ENCODE assay signal across 14 cellular contexts in the genomic region with DNA sequence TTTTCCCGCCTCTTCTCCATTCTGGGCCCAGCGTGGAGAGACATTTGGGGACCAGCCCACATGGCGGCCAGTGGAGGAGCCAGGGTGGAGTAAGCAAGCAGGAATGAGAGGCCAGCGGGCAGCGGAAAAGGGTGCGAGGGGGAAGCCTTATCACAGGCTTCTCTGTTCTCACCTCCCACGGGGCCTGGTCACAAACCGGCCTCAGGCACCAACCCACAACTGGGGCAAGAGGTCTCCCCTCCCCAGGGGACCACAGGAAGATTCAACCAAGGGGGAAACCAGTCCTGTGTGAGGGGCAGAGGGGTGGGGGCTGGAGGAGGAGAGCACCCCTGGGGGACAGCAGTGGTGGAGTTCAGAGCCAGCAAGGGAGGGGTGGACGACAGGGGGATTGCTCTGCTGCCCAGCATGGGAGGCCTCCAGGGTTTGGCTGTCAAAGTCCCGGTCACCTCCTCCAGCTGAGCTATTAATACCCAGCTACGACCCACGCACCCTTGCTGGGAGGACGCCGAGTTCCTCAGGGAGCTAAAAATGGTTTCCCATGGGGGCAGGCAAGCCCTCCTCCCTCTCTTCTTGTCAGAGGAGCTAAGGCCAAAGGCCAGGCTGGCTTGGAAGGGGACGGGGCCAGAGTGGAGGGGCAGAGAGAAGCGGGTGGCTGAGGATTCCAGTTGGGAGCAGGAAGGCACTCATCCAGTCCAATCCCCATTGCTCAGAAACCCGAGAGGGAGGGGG. TPM values are rescaled to one million over a fixed set of nuclear protein-coding genes. Genes with fewer than 3 reads are reported as not detected.
DNase-seq lines count a peak whose midpoint lies in the region; ATAC-seq and TF ChIP-seq lines count a peak whose summit lies in the region.
"Had no signal": no experiment of that assay in that cellular context is flagged by ENCODE, and none has a peak within 500 bp of the region (broad histone marks: within the 10 kb centered on the region; RNA-seq: fewer than 3 reads in every experiment).

No MANE protein-coding gene starts in this region.

- no peak overlapping the region for H3K14ac ChIP-seq in mesenchymal stem cell (ENCODE audit: low read length in 2 of 2)

- peaks cover 17% of the 10 kb centered on the region for H3K4me1 Mint-ChIP-seq in T-helper 17 cell

- H3K23ac ChIP-seq in mesenchymal stem cell (ENCODE audit: low read length in 2 of 2), result no peak overlapping the region

- TF ChIP-seq POLR2A in testis (IDR thresholded peaks at IDR 0.05), result no peak

- no peak overlapping the region for H3K4me3 ChIP-seq in fibroblast of lung (replicated peaks in 1 of 4; ENCODE audit: control extremely low read depth in 1 of 4, insufficient read depth in 1 of 4, low read depth in 3 of 4, low read length in 4 of 4)
- H3K4me3 ChIP-seq in mesenchymal stem cell (ENCODE audit: insufficient read depth in 1 of 2, low read depth in 1 of 2, low read length in 2 of 2), result no peak overlapping the region
- no peak overlapping the region for H3K4me3 ChIP-seq in testis

- H3K27me3 Mint-ChIP-seq in T-helper 17 cell, result no peaks in the 10 kb centered on the region
- H3K27me3 Mint-ChIP-seq: naive B cell had no signal

- intact Hi-C loops in testis (cut with DNase I; ENCODE audit: low total_unique reads), result no loop called here

- peak overlapping the region; percentile 19 for H4K8ac ChIP-seq in mesenchymal stem cell (ENCODE audit: low read length)

- H3K27ac ChIP-seq in fibroblast of lung (ENCODE audit: insufficient read depth, low read length) (no peak overlapping the region), mesenchymal stem cell (ENCODE audit: low read length, poor library complexity, severe bottlenecking) (no peak overlapping the region), testis (peak overlapping the region; percentile 10 to 54)

- H2AFZ ChIP-seq in fibroblast of lung (ENCODE audit: low read length) (peak overlapping the region; percentile 56), mesenchymal stem cell (ENCODE audit: low read depth, low read length) (no peak overlapping the region)

- H3K9me3 ChIP-seq in T-helper 17 cell (ENCODE audit: control insufficient read depth, low read length, poor library complexity, severe bottlenecking) (no peaks in the 10 kb centered on the region), fibroblast of lung (ENCODE audit: control insufficient read depth, insufficient read depth, low read depth, low read length) (no peaks in the 10 kb centered on the region), mesenchymal stem cell (ENCODE audit: control insufficient read depth, low read length) (no peaks in the 10 kb centered on the region), testis (no peaks in the 10 kb centered on the region)

- H3K79me2 ChIP-seq in fibroblast of lung (ENCODE audit: control insufficient read depth, insufficient read depth, low read length), result no peaks in the 10 kb centered on the region

- H3K4ac ChIP-seq in mesenchymal stem cell (ENCODE audit: low read depth in 1 of 2, low read length in 2 of 2), result no peak overlapping the region

- H3K9ac ChIP-seq in fibroblast of lung (ENCODE audit: insufficient read depth, low read length), result no peak overlapping the region
- H3K9ac ChIP-seq in mesenchymal stem cell (ENCODE audit: low read length), result no peak overlapping the region

- in situ Hi-C loops in G401 (cut with HindIII; ENCODE audit: low sequenced_read_pairs), result no loop called here

- H2BK5ac ChIP-seq in mesenchymal stem cell (ENCODE audit: low read depth, low read length, poor library complexity, severe bottlenecking), result no peak overlapping the region

- no peak overlapping the region for H3K18ac ChIP-seq in mesenchymal stem cell (ENCODE audit: low read depth in 1 of 2, low read length in 2 of 2)

- no peak overlapping the region for H2AK5ac ChIP-seq in mesenchymal stem cell (ENCODE audit: low read length, severe bottlenecking)

- H3K27me3 ChIP-seq in fibroblast of lung (ENCODE audit: control insufficient read depth, insufficient read depth, low read length) (no peaks in the 10 kb centered on the region), mesenchymal stem cell (ENCODE audit: control insufficient read depth in 1 of 2, insufficient read depth in 1 of 2, low read length in 2 of 2) (no peaks in the 10 kb centered on the region), testis (no peaks in the 10 kb centered on the region)

- H4K91ac ChIP-seq in mesenchymal stem cell (ENCODE audit: low read length), result no peak overlapping the region

- H2BK15ac ChIP-seq in mesenchymal stem cell (ENCODE audit: low read depth, poor library complexity, severe bottlenecking), result no peak overlapping the region

- TF ChIP-seq CTCF in fibroblast of lung (conservative IDR thresholded peaks at IDR 0.05 in 1 of 2, IDR thresholded peaks at IDR 0.05 in 1 of 2; ENCODE audit: low read depth in 1 of 2, low read length in 2 of 2) (no peak), testis (IDR thresholded peaks at IDR 0.05) (no peak)

- H3K36me3 ChIP-seq in fibroblast of lung (ENCODE audit: control insufficient read depth, insufficient read depth, low read length) (no peaks in the 10 kb centered on the region), mesenchymal stem cell (ENCODE audit: control insufficient read depth in 1 of 2, insufficient read depth in 2 of 2, low read depth in 1 of 2, low read length in 2 of 2) (no peaks in the 10 kb centered on the region), testis (ENCODE audit: low read depth, missing control alignments) (no peaks in the 10 kb centered on the region)

- peak overlapping the region; percentile 6 for H3K27ac Mint-ChIP-seq in T-helper 17 cell
- H3K27ac Mint-ChIP-seq: immature natural killer cell had no signal

- H3K4me2 ChIP-seq in fibroblast of lung (ENCODE audit: extremely low read depth, insufficient read depth, low read length) (no peak overlapping the region), mesenchymal stem cell (ENCODE audit: low read length, poor library complexity, severe bottlenecking) (no peak overlapping the region)

- no peaks in the 10 kb centered on the region for H3K36me3 Mint-ChIP-seq in T-helper 17 cell (ENCODE audit: low read depth)
- H3K36me3 Mint-ChIP-seq: immature natural killer cell, naive B cell had no signal

- H2BK120ac ChIP-seq in mesenchymal stem cell (ENCODE audit: low read depth, low read length), result no peak overlapping the region

- 82% methylated on average over 17 of the region's 17 CpGs for WGBS in mesenchymal stem cell
- WGBS in testis, 2 donors, result 47 to 84% methylated on average over 8 to 17 of the region's 17 CpGs

- H3K79me1 ChIP-seq in mesenchymal stem cell (replicated peaks; ENCODE audit: low read length, poor library complexity, severe bottlenecking), result no peaks in the 10 kb centered on the region

- no peak for ATAC-seq in T-helper 17 cell
- ATAC-seq in GM18870 (IDR thresholded peaks at IDR 0.05; ENCODE audit: unreplicated experiment), result no peak

- no peak overlapping the region for H2BK12ac ChIP-seq in mesenchymal stem cell (ENCODE audit: low read length in 2 of 2)

- DNase-seq in T-helper 17 cell (no peak), fibroblast of lung (ENCODE audit: low read depth in 2 of 2) (no peak), mesenchymal stem cell (no peak), testis (peak; percentile 77), G401 (ENCODE audit: low spot score) (no peak), dermis blood vessel endothelial cell (no peak), OCI-M1 (lab: John Stamatoyannopoulos, UW) (no peak)
- DNase-seq: activated CD4-positive, CD25-positive, alpha-beta regulatory T cell treated with anti-CD3 and anti-CD28 coated beads, Interleukin-2, amount 50 U/mL, for 72 hours; DMS153; immature natural killer cell; naive B cell; NCI-H446 treated with DMSO at 0.1 percent for 48 hours; small intestine had no signal

- no peak overlapping the region for H3K4me3 Mint-ChIP-seq in T-helper 17 cell
- H3K4me3 Mint-ChIP-seq: immature natural killer cell had no signal

- H3K4me1 ChIP-seq in fibroblast of lung (ENCODE audit: control insufficient read depth, extremely low read depth, insufficient read depth, low read length), result peaks cover 16% of the 10 kb centered on the region
- peaks cover 11% of the 10 kb centered on the region for H3K4me1 ChIP-seq in mesenchymal stem cell (ENCODE audit: control insufficient read depth, insufficient read depth, low read depth, low read length)
- H3K4me1 ChIP-seq in testis, result peaks cover 48% of the 10 kb centered on the region

- H4K20me1 ChIP-seq in fibroblast of lung (ENCODE audit: control insufficient read depth, extremely low read depth, insufficient read depth, low read length), result no peaks in the 10 kb centered on the region

RNA-seq across cellular contexts. Expression of a gene that starts 23.8 kb away (rescaled TPM):
- total RNA-seq in T-helper 17 cell, result 1,000 to 10,000 TPM; 1,359 to 1,493 TPM
- 1,076 and 1,351 TPM in 2 replicates for total RNA-seq in fibroblast of lung
- 1,512 and 1,580 TPM in 2 replicates for polyA plus RNA-seq in fibroblast of lung
- 1,612 and 1,638 TPM in 2 replicates for polyA plus RNA-seq in fibroblast of lung (2012)
- 263 and 406 TPM in 2 replicates for polyA minus RNA-seq in fibroblast of lung (ENCODE audit: low replicate concordance)
- polyA plus RNA-seq in mesenchymal stem cell (2013, experiment 1 of 2), result 1,869 TPM
- 1,864 TPM for polyA plus RNA-seq in mesenchymal stem cell (2013, experiment 2 of 2)
- 100 to 1,000 TPM; 491 to 999 TPM for total RNA-seq in testis
- polyA plus RNA-seq in testis (ENCODE audit: insufficient read depth, low read depth, low replicate concordance), result 965 TPM
- 2,209 and 2,228 TPM in 2 replicates for total RNA-seq in G401 (2014; rRNA removed; shearing (Covaris generic))
- total RNA-seq in dermis blood vessel endothelial cell, result 784 and 1,399 TPM in 2 replicates

RNA-seq across cellular contexts. Expression of a gene that starts 36.2 kb away (rescaled TPM):
- total RNA-seq in T-helper 17 cell (1 to 10 TPM; 7.1 to 7.6 TPM), fibroblast of lung (36.0 and 40.3 TPM in 2 replicates), testis (10 to 100 TPM; 16.0 to 17.1 TPM), dermis blood vessel endothelial cell (20.6 and 22.6 TPM in 2 replicates)
- polyA plus RNA-seq in fibroblast of lung (21.4 and 26.9 TPM in 2 replicates), testis (ENCODE audit: insufficient read depth, low read depth, low replicate concordance) (26.7 TPM)
- polyA plus RNA-seq in fibroblast of lung (2012), result 29.7 and 37.8 TPM in 2 replicates
- 71.1 and 134 TPM in 2 replicates for polyA minus RNA-seq in fibroblast of lung (ENCODE audit: low replicate concordance)
- 14.0 TPM for polyA plus RNA-seq in mesenchymal stem cell (2013, experiment 1 of 2)
- 14.7 TPM for polyA plus RNA-seq in mesenchymal stem cell (2013, experiment 2 of 2)
- 103 and 242 TPM in 2 replicates for total RNA-seq in G401 (2014; rRNA removed; shearing (Covaris generic))

RNA-seq across cellular contexts. Expression of a gene that starts 36.9 kb away (rescaled TPM):
- total RNA-seq in T-helper 17 cell (10 to 100 TPM; 15.8 to 18.6 TPM), fibroblast of lung (5.4 and 5.6 TPM in 2 replicates), testis (10 to 100 TPM; 40.6 to 48.8 TPM), dermis blood vessel endothelial cell (8.0 and 10.8 TPM in 2 replicates)
- polyA plus RNA-seq in fibroblast of lung (23.7 and 26.5 TPM in 2 replicates), testis (ENCODE audit: insufficient read depth, low read depth, low replicate concordance) (25.1 TPM)
- polyA plus RNA-seq in fibroblast of lung (2012), result 15.2 and 16.3 TPM in 2 replicates
- 58.6 and 71.0 TPM in 2 replicates for polyA minus RNA-seq in fibroblast of lung (ENCODE audit: low replicate concordance)
- polyA plus RNA-seq in mesenchymal stem cell (2013, experiment 1 of 2), result 30.5 TPM
- polyA plus RNA-seq in mesenchymal stem cell (2013, experiment 2 of 2), result 30.2 TPM
- total RNA-seq in G401 (2014; rRNA removed; shearing (Covaris generic)), result 14.6 and 16.8 TPM in 2 replicates

RNA-seq across cellular contexts. Expression of a gene that starts 44.7 kb away (rescaled TPM):
- 10 to 100 TPM; 13.9 to 14.6 TPM for total RNA-seq in T-helper 17 cell
- 5.1 and 9.0 TPM in 2 replicates for total RNA-seq in fibroblast of lung
- polyA plus RNA-seq in fibroblast of lung, result 7.8 and 10.2 TPM in 2 replicates
- polyA plus RNA-seq in fibroblast of lung (2012), result 10.6 and 15.9 TPM in 2 replicates
- polyA minus RNA-seq in fibroblast of lung (ENCODE audit: low replicate concordance), result 11.3 and 15.1 TPM in 2 replicates
- 19.9 TPM for polyA plus RNA-seq in mesenchymal stem cell (2013, experiment 1 of 2)
- 19.9 TPM for polyA plus RNA-seq in mesenchymal stem cell (2013, experiment 2 of 2)
- total RNA-seq in testis, result 10 to 100 TPM; 38.9 to 51.6 TPM
- 27.7 TPM for polyA plus RNA-seq in testis (ENCODE audit: insufficient read depth, low read depth, low replicate concordance)
- total RNA-seq in G401 (2014; rRNA removed; shearing (Covaris generic)), result 14.8 and 26.8 TPM in 2 replicates
- total RNA-seq in dermis blood vessel endothelial cell, result 5.4 and 6.9 TPM in 2 replicates

RNA-seq across cellular contexts. Expression of a gene that starts 45.7 kb away (rescaled TPM):
- total RNA-seq in T-helper 17 cell (10 to 100 TPM; 34.8 to 51.1 TPM), fibroblast of lung (21.1 and 27.4 TPM in 2 replicates), testis (10 to 100 TPM; 26.7 to 27.1 TPM), dermis blood vessel endothelial cell (16.8 and 18.7 TPM in 2 replicates)
- polyA plus RNA-seq in fibroblast of lung (38.2 and 46.3 TPM in 2 replicates), testis (ENCODE audit: insufficient read depth, low read depth, low replicate concordance) (26.0 TPM)
- polyA plus RNA-seq in fibroblast of lung (2012), result 33.6 and 39.0 TPM in 2 replicates
- polyA minus RNA-seq in fibroblast of lung (ENCODE audit: low replicate concordance), result 50.6 and 60.5 TPM in 2 replicates
- polyA plus RNA-seq in mesenchymal stem cell (2013, experiment 1 of 2), result 15.5 TPM
- polyA plus RNA-seq in mesenchymal stem cell (2013, experiment 2 of 2), result 15.1 TPM
- 6.5 and 9.9 TPM in 2 replicates for total RNA-seq in G401 (2014; rRNA removed; shearing (Covaris generic))

Comparison
In these comparisons a context has a peak if more than half of its experiments do, and no peak if none do; other contexts are left out.
1. H3K27ac ChIP-seq: peak in testis (2 of 2); none in fibroblast of lung (single experiment) and mesenchymal stem cell (single experiment).